In the genomic region with DNA sequence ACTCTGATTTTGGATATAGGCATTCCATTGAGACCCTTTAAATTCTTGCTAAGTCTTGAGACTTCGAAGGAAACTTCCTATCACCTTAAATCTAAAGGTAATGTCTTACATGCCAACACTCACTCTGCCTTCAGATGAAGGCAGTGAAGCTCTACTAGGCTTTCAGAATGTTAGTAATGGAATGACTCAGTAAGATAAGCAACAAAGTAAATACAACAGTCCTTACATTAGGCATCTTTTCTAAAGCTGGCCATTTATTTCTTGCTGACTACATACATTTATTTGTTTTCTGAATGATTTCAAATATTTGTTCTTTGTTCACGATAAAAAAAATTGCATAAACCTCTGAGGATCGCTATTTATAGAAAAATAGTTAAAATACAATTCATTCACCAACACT, we compare ENCODE assay signal across 27 cellular contexts. TPM values are rescaled to one million over a fixed set of nuclear protein-coding genes. Genes with fewer than 3 reads are reported as not detected.
DNase-seq lines count a peak whose midpoint lies in the region; ATAC-seq and TF ChIP-seq lines count a peak whose summit lies in the region.
"Had no signal": no experiment of that assay in that cellular context is flagged by ENCODE, and none has a peak within 500 bp of the region (broad histone marks: within the 10 kb centered on the region; RNA-seq: fewer than 3 reads in every experiment).

No MANE protein-coding gene starts in this region.

- H3K27ac ChIP-seq in mesendoderm (ENCODE audit: low read depth, low read length), result no peak overlapping the region
- H3K27ac ChIP-seq: ascending aorta, neutrophil, skin epidermis, thoracic aorta had no signal

- peaks cover 20% of the 10 kb centered on the region for H3K4me1 ChIP-seq in adipocyte (ENCODE audit: control insufficient read depth, insufficient read depth, low read length)
- no peaks in the 10 kb centered on the region for H3K4me1 ChIP-seq in mesendoderm (ENCODE audit: control insufficient read depth, low read depth, low read length)
- H3K4me1 ChIP-seq: ascending aorta had no signal

- no peak for TF ChIP-seq CTCF in osteocyte (IDR thresholded peaks at IDR 0.05)

- DNase-seq in adipocyte (ENCODE audit: low read depth) (peak; percentile 43), mesendoderm (peak; percentile 60), left lobe of liver (ENCODE audit: low spot score) (no peak), osteocyte (ENCODE audit: extremely low spot score, unreplicated experiment) (no peak), RPMI8226 (no peak)
- DNase-seq: DMS 273 treated with DMSO at 0.1 percent for 48 hours; foreskin melanocyte; hippocampal formation; Karpas-422; NCI-H1048; NCI-H187 treated with DMSO at 0.1 percent for 48 hours; NCI-H82; SHP77 treated with DMSO at 0.1 percent for 48 hours; stimulated activated CD4-positive, alpha-beta T cell treated with anti-CD3 and anti-CD28 coated beads, Interleukin-2, amount 100 ng/mL, for 24 hours; stimulated activated naive B cell treated with anti-CD40 and anti-IgM and Interleukin-4, amounts not matched to agents 10 μg/mL and 1 μg/mL and 100 μg/mL, for 72 hours had no signal

- no peaks in the 10 kb centered on the region for H3K9me3 Mint-ChIP-seq in osteocyte (ENCODE audit: unreplicated experiment)
- H3K9me3 Mint-ChIP-seq: activated naive CD4-positive, alpha-beta T cell treated with anti-CD3 and anti-CD28 coated beads, Interleukin-2, amount 50 U/mL, for 24 hours; stimulated activated naive B cell treated with anti-CD40 and anti-IgM and Interleukin-4, amounts not matched to agents 10 μg/mL and 1 μg/mL and 100 μg/mL, for 72 hours had no signal

- no peak overlapping the region for H3K18ac ChIP-seq in mesendoderm (ENCODE audit: low read length)

- H3K36me3 Mint-ChIP-seq in osteocyte (ENCODE audit: unreplicated experiment), result no peaks in the 10 kb centered on the region
- H3K36me3 Mint-ChIP-seq: activated naive CD4-positive, alpha-beta T cell treated with anti-CD3 and anti-CD28 coated beads, Interleukin-2, amount 50 U/mL, for 24 hours; CD14-positive monocyte; stimulated activated naive B cell treated with anti-CD40 and anti-IgM and Interleukin-4, amounts not matched to agents 10 μg/mL and 1 μg/mL and 100 μg/mL, for 72 hours had no signal

- no peak overlapping the region for H2BK5ac ChIP-seq in mesendoderm (ENCODE audit: low read length)

- no peak overlapping the region for H3K4me2 ChIP-seq in mesendoderm (ENCODE audit: low read length)

- H3K27me3 ChIP-seq in adipocyte (replicated peaks; ENCODE audit: control insufficient read depth, insufficient read depth, low read length) (no peaks in the 10 kb centered on the region), mesendoderm (ENCODE audit: insufficient read depth, low read length, poor library complexity) (no peaks in the 10 kb centered on the region)
- H3K27me3 ChIP-seq: ascending aorta, neutrophil had no signal

- no peaks in the 10 kb centered on the region for H3K79me2 ChIP-seq in mesendoderm (ENCODE audit: control insufficient read depth, insufficient read depth, low read length)

- no peak overlapping the region for H3K4ac ChIP-seq in mesendoderm (ENCODE audit: low read depth, low read length)

- peak; percentile 61 for ATAC-seq in GM18517 (IDR thresholded peaks at IDR 0.05; ENCODE audit: unreplicated experiment)
- ATAC-seq in HG02938 (IDR thresholded peaks at IDR 0.05; ENCODE audit: unreplicated experiment), result peak; percentile 53
- ATAC-seq in left lobe of liver, result no peak
- ATAC-seq in GM21447 (IDR thresholded peaks at IDR 0.05; ENCODE audit: unreplicated experiment), result no peak
- ATAC-seq: stimulated activated naive B cell treated with anti-CD40 and anti-IgM and Interleukin-4, amounts not matched to agents 10 μg/mL and 1 μg/mL and 100 μg/mL, for 72 hours had no signal

- no peak overlapping the region for H2AK5ac ChIP-seq in mesendoderm (ENCODE audit: low read length)

- no peak overlapping the region for H2BK15ac ChIP-seq in mesendoderm (replicated peaks; ENCODE audit: low read depth)

- no peak overlapping the region for H3K4me3 Mint-ChIP-seq in osteocyte (ENCODE audit: unreplicated experiment)
- H3K4me3 Mint-ChIP-seq: activated naive CD4-positive, alpha-beta T cell treated with anti-CD3 and anti-CD28 coated beads, Interleukin-2, amount 50 U/mL, for 24 hours; CD14-positive monocyte; stimulated activated naive B cell treated with anti-CD40 and anti-IgM and Interleukin-4, amounts not matched to agents 10 μg/mL and 1 μg/mL and 100 μg/mL, for 72 hours had no signal

- no peak overlapping the region for H2BK120ac ChIP-seq in mesendoderm (ENCODE audit: low read depth, low read length)

- no peak overlapping the region for H3K23ac ChIP-seq in mesendoderm (ENCODE audit: low read length)

- peaks cover 4% of the 10 kb centered on the region for H3K27me3 Mint-ChIP-seq in osteocyte (ENCODE audit: unreplicated experiment)

- peaks cover 17% of the 10 kb centered on the region for H3K4me1 Mint-ChIP-seq in osteocyte (ENCODE audit: unreplicated experiment)
- H3K4me1 Mint-ChIP-seq: activated naive CD4-positive, alpha-beta T cell treated with anti-CD3 and anti-CD28 coated beads, Interleukin-2, amount 50 U/mL, for 24 hours; CD14-positive monocyte; stimulated activated naive B cell treated with anti-CD40 and anti-IgM and Interleukin-4, amounts not matched to agents 10 μg/mL and 1 μg/mL and 100 μg/mL, for 72 hours had no signal

- WGBS in mesendoderm (ENCODE audit: extremely low coverage, insufficient coverage, low lambda C conversion rate), result 100% methylated on average over 1 of the region's 3 CpGs

- no peaks in the 10 kb centered on the region for H3K79me1 ChIP-seq in mesendoderm (ENCODE audit: low read length)

- no peaks in the 10 kb centered on the region for H3K9me3 ChIP-seq in adipocyte (ENCODE audit: control insufficient read depth, low read length)
- H3K9me3 ChIP-seq: ascending aorta, neutrophil, thoracic aorta had no signal

- H3K4me3 ChIP-seq in adipocyte (ENCODE audit: low read length), result no peak overlapping the region
- no peak overlapping the region for H3K4me3 ChIP-seq in mesendoderm (ENCODE audit: low read length)
- H3K4me3 ChIP-seq: ascending aorta, skin epidermis, thoracic aorta had no signal

- H3K36me3 ChIP-seq in adipocyte (ENCODE audit: control insufficient read depth, insufficient read depth, low read length, severe bottlenecking) (no peaks in the 10 kb centered on the region), mesendoderm (ENCODE audit: control insufficient read depth, insufficient read depth, low read length) (no peaks in the 10 kb centered on the region)
- H3K36me3 ChIP-seq: ascending aorta, neutrophil, thoracic aorta had no signal

- H3K9ac ChIP-seq in adipocyte (ENCODE audit: low read length), result no peak overlapping the region
- H3K9ac ChIP-seq in mesendoderm (ENCODE audit: low read length), result no peak overlapping the region

- H3K27ac Mint-ChIP-seq in osteocyte (ENCODE audit: unreplicated experiment), result no peak overlapping the region
- H3K27ac Mint-ChIP-seq: activated naive CD4-positive, alpha-beta T cell treated with anti-CD3 and anti-CD28 coated beads, Interleukin-2, amount 50 U/mL, for 24 hours; CD14-positive monocyte; stimulated activated naive B cell treated with anti-CD40 and anti-IgM and Interleukin-4, amounts not matched to agents 10 μg/mL and 1 μg/mL and 100 μg/mL, for 72 hours had no signal

- no peak overlapping the region for H3K56ac ChIP-seq in mesendoderm (ENCODE audit: low read length)

- H4K5ac ChIP-seq in mesendoderm (ENCODE audit: low read length), result no peak overlapping the region

- H4K8ac ChIP-seq in mesendoderm (ENCODE audit: low read depth, low read length), result no peak overlapping the region

RNA-seq across cellular contexts. Expression of gene ASIC5, which starts 43.5 kb away (rescaled TPM):
- polyA plus RNA-seq in mesendoderm (2013, experiment 1 of 2), result not detected
- polyA plus RNA-seq in mesendoderm (2013, experiment 2 of 2), result not detected
- total RNA-seq in left lobe of liver (not detected), osteocyte (not detected in 2 replicates)
- total RNA-seq: ascending aorta, epithelial cell of proximal tubule, lung microvascular endothelial cell, pulmonary artery endothelial cell, thoracic aorta had no signal
- polyA plus RNA-seq: CD14-positive monocyte had no signal

Comparison
In these comparisons a context has a peak if more than half of its experiments do, and no peak if none do; other contexts are left out.
1. ATAC-seq: peak in GM18517 (single experiment) and HG02938 (single experiment); none in left lobe of liver (single experiment) and GM21447 (single experiment).
2. DNase-seq: peak in adipocyte (single experiment) and mesendoderm (single experiment); none in left lobe of liver (single experiment), osteocyte (single experiment) and RPMI8226 (single experiment).